In genomic region chr3:142808103-142808917, GRCh38 we compare ENCODE assay signal across 14 cellular contexts.
A peak's percentile ranks its signal among the peaks of the same experiment; 100 is the strongest.
DNase-seq lines count a peak whose midpoint lies in the region; ATAC-seq, FAIRE-seq and TF ChIP-seq lines count a peak whose summit lies in the region.
"Had no signal": no experiment of that assay in that cellular context is flagged by ENCODE, and none has a peak within 500 bp of the region (broad histone marks: within the 10 kb centered on the region; RNA-seq: fewer than 3 reads in every experiment).

No MANE protein-coding gene starts in this region.

- no peak overlapping the region for H4K5ac ChIP-seq in IMR-90 (ENCODE audit: low read depth, low read length)
- H4K5ac ChIP-seq in mesendoderm (ENCODE audit: low read length) = no peak overlapping the region

- TF ChIP-seq CTCF in IMR-90 (conservative IDR thresholded peaks at IDR 0.05; ENCODE audit: low read depth, low read length) = no peak
- TF ChIP-seq CTCF in GM12878 (IDR thresholded peaks at IDR 0.05 in 2 of 3, conservative IDR thresholded peaks at IDR 0.05 in 1 of 3; ENCODE audit: control insufficient read depth in 2 of 3, extremely low read depth in 1 of 3, insufficient read depth in 1 of 3, low read depth in 3 of 3, low read length in 3 of 3) = no peak

- H2AFZ ChIP-seq in IMR-90 (replicated peaks; ENCODE audit: low read length, poor library complexity) (no peak overlapping the region), GM12878 (ENCODE audit: control insufficient read depth, low read depth, low read length) (no peak overlapping the region)

- no peak overlapping the region for H2BK5ac ChIP-seq in IMR-90 (ENCODE audit: low read depth, low read length, poor library complexity, severe bottlenecking)
- no peak overlapping the region for H2BK5ac ChIP-seq in mesendoderm (ENCODE audit: low read length)

- H3K9me1 ChIP-seq in IMR-90 (ENCODE audit: insufficient read depth, low read length) = no peaks in the 10 kb centered on the region; the same call in 1 of the 2 replicates

- DNase-seq in EL = peak; percentile 88
- peak; percentile 72 for DNase-seq in IMR-90
- DNase-seq in GM12878 (ENCODE audit: low read depth, low spot score) = no peak
- peak; percentile 34 for DNase-seq in mesendoderm
- DNase-seq in NCI-H2081 (lab: John Stamatoyannopoulos, UW) = no peak
- no peak for DNase-seq in mesenteric fat pad (ENCODE audit: low spot score)
- DNase-seq in NCI-H774 (lab: John Stamatoyannopoulos, UW) = no peak
- no peak for DNase-seq in NCI-H2196 (lab: John Stamatoyannopoulos, UW; ENCODE audit: unreplicated experiment)
- DNase-seq: activated naive CD4-positive, alpha-beta T cell treated with Interleukin-2 at 50 U/mL for 16 hours; NCI-H510A; stimulated activated CD4-positive, alpha-beta T cell treated with anti-CD3 and anti-CD28 coated beads, Interleukin-2, amount 100 ng/mL, for 24 hours had no signal

- H3K9ac ChIP-seq in IMR-90 (ENCODE audit: low read depth, low read length) (no peak overlapping the region), GM12878 (ENCODE audit: control insufficient read depth, insufficient read depth, low read length) (no peak overlapping the region), mesendoderm (ENCODE audit: low read length) (no peak overlapping the region)

- FAIRE-seq in GM12878 (lab: Jason Lieb, UNC) = no peak
- FAIRE-seq: G401.6 had no signal

- ATAC-seq in IMR-90 (ENCODE audit: low read depth) = peak; percentile 62
- ATAC-seq in GM12878 = peak; percentile 60
- ATAC-seq: gastroesophageal sphincter had no signal

- no peak overlapping the region for H3K56ac ChIP-seq in IMR-90 (ENCODE audit: extremely low read depth, insufficient read depth, low read length)
- no peak overlapping the region for H3K56ac ChIP-seq in mesendoderm (ENCODE audit: low read length)

- H3K36me3 ChIP-seq in IMR-90 (ENCODE audit: control insufficient read depth, insufficient read depth, low read length) = peaks cover 2% of the 10 kb centered on the region; the same call in 1 of the 2 replicates
- H3K36me3 ChIP-seq in GM12878 (ENCODE audit: control insufficient read depth in 2 of 2, insufficient read depth in 2 of 2, low read length in 1 of 2) = no peaks in the 10 kb centered on the region
- H3K36me3 ChIP-seq in mesendoderm (ENCODE audit: control insufficient read depth, insufficient read depth, low read length) = no peaks in the 10 kb centered on the region

- H4K8ac ChIP-seq in IMR-90 (ENCODE audit: low read depth in 2 of 2, low read length in 2 of 2) (no peak overlapping the region), mesendoderm (ENCODE audit: low read depth, low read length) (no peak overlapping the region)

- SMC1A ChIA-PET in GM12878 (lab: Charles Lee; ENCODE audit: uncharacterized antibody, unreplicated experiment) = interaction anchor here (2.9 kb wide), 1 partner anchor 21 kb away, joined by 9 read pairs; no protein-coding TSS in a partner anchor

- 90% methylated on average over 2 of the region's 9 CpGs; no CpG with 5 or more reads in 1 of the 2 experiments for WGBS in IMR-90 (ENCODE audit: extremely low coverage in 2 of 2, insufficient read length in 1 of 2), 2 experiments
- WGBS in GM12878 (ENCODE audit: insufficient coverage, insufficient replicate concordance, low lambda C conversion rate, missing lambda C conversion rate) = 40% methylated on average over 9 of the region's 9 CpGs
- WGBS in mesendoderm (ENCODE audit: extremely low coverage, insufficient coverage, low lambda C conversion rate) = no CpG with 5 or more reads among the region's 9 CpGs

- H3K4me2 ChIP-seq in IMR-90 (ENCODE audit: low read depth, low read length) (no peak overlapping the region), GM12878 (ENCODE audit: control insufficient read depth, insufficient read depth) (no peak overlapping the region), mesendoderm (ENCODE audit: low read length) (no peak overlapping the region)

- H3K4ac ChIP-seq in IMR-90 (ENCODE audit: low read depth, low read length) (no peak overlapping the region), mesendoderm (ENCODE audit: low read depth, low read length) (no peak overlapping the region)

- H3K9me3 ChIP-seq in IMR-90 (ENCODE audit: control insufficient read depth, insufficient read depth, low read length) (no peaks in the 10 kb centered on the region), GM12878 (replicated peaks; ENCODE audit: control insufficient read depth, insufficient read depth, low read length) (no peaks in the 10 kb centered on the region)
- H3K9me3 ChIP-seq: gastroesophageal sphincter, tibial nerve had no signal

- H4K91ac ChIP-seq in IMR-90 (ENCODE audit: insufficient read depth, low read depth, low read length) = no peak overlapping the region

- TF ChIP-seq EP300 in GM12878 (IDR thresholded peaks at IDR 0.05; ENCODE audit: borderline replicate concordance in 1 of 2, control insufficient read depth in 1 of 2, low read depth in 2 of 2, low read length in 2 of 2) = no peak; a peak in 1 of 4 replicates

- BruUV-seq in IMR-90 (replicated peaks; lab: Mats Ljungman, UMichigan) (no TSS peak), GM12878 (replicated peaks; lab: Mats Ljungman, UMichigan) (no TSS peak)

- no peak for TF ChIP-seq POLR2A in IMR-90 (IDR thresholded peaks at IDR 0.05; ENCODE audit: low read depth, low read length)
- TF ChIP-seq POLR2A in GM12878 (IDR thresholded peaks at IDR 0.05; ENCODE audit: low read depth, low read length) = no peak

- H2AK9ac ChIP-seq in IMR-90 (replicated peaks; ENCODE audit: low read depth, low read length, poor library complexity) = no peak overlapping the region

- in situ Hi-C loops in IMR-90 (cut with MboI; ENCODE audit: low sequenced_read_pairs) (no loop called here), GM12878 (cut with MboI) (no loop called here)

- H3K27ac ChIP-seq in IMR-90 (ENCODE audit: insufficient read depth, low read length) = no peak overlapping the region
- no peak overlapping the region for H3K27ac ChIP-seq in GM12878 (ENCODE audit: control insufficient read depth, insufficient read depth)
- H3K27ac ChIP-seq in mesendoderm (ENCODE audit: low read depth, low read length) = no peak overlapping the region
- H3K27ac ChIP-seq: gastroesophageal sphincter, tibial nerve had no signal

- H3K27me3 ChIP-seq in IMR-90 (ENCODE audit: control insufficient read depth, insufficient read depth, low read length) (no peaks in the 10 kb centered on the region), GM12878 (replicated peaks in 1 of 2; ENCODE audit: control insufficient read depth in 2 of 2, insufficient read depth in 2 of 2, low read length in 1 of 2) (no peaks in the 10 kb centered on the region), mesendoderm (ENCODE audit: insufficient read depth, low read length, poor library complexity) (no peaks in the 10 kb centered on the region)
- H3K27me3 ChIP-seq: gastroesophageal sphincter, tibial nerve had no signal

- dilution Hi-C loops in IMR-90 (cut with HindIII; ENCODE audit: low sequenced_read_pairs, unreplicated experiment) = no loop called here

- H2AK5ac ChIP-seq in IMR-90 (ENCODE audit: low read depth, low read length) (no peak overlapping the region), mesendoderm (ENCODE audit: low read length) (no peak overlapping the region)

- H3K18ac ChIP-seq in IMR-90 (ENCODE audit: low read depth, low read length) (no peak overlapping the region), mesendoderm (ENCODE audit: low read length) (no peak overlapping the region)

- H3K4me3 ChIP-seq in IMR-90 (ENCODE audit: insufficient read depth, low read depth, low read length) (no peak overlapping the region), GM12878 (no peak overlapping the region), mesendoderm (ENCODE audit: low read length) (no peak overlapping the region)
- H3K4me3 ChIP-seq: gastroesophageal sphincter, tibial nerve had no signal

- H3K79me1 ChIP-seq in IMR-90 (ENCODE audit: low read depth in 1 of 2, low read length in 2 of 2) = no peaks in the 10 kb centered on the region
- H3K79me1 ChIP-seq in mesendoderm (ENCODE audit: low read length) = no peaks in the 10 kb centered on the region

- CTCF ChIA-PET in IMR-90 (lab: Yijun Ruan, JAX) = interaction anchor here (1.4 kb wide), 1 partner anchor 8 kb away, joined by 3 read pairs; no protein-coding TSS in a partner anchor
- CTCF ChIA-PET in GM12878 (lab: Yijun Ruan, JAX) = interaction anchor here (1.0 to 2.3 kb wide), 2 partner anchors 15 to 21 kb away, joined by 4 to 11 read pairs; no protein-coding TSS in a partner anchor

- no peak overlapping the region for H2BK120ac ChIP-seq in IMR-90 (ENCODE audit: low read depth, low read length)
- no peak overlapping the region for H2BK120ac ChIP-seq in mesendoderm (ENCODE audit: low read depth, low read length)

- POLR2A ChIA-PET in IMR-90 (lab: Charles Lee; ENCODE audit: unreplicated experiment) (no interaction called here), GM12878 (lab: Charles Lee) (no interaction called here)

- H2BK20ac ChIP-seq in IMR-90 (ENCODE audit: low read depth, low read length) = no peak overlapping the region

- H3K23ac ChIP-seq in IMR-90 (ENCODE audit: low read depth, low read length) (peak overlapping the region; percentile 43; the same call in 1 of the 2 replicates), mesendoderm (ENCODE audit: low read length) (no peak overlapping the region)

- intact Hi-C loops in IMR-90 (cut with micrococcal nuclease) (loop anchor here (10.0 kb wide), 1 partner anchor 214 kb away; the partner anchor contains the start of gene PLS1), GM12878 (cut with micrococcal nuclease; ENCODE audit: unreplicated experiment) (no loop called here)

- TF ChIP-seq RAD21 in IMR-90 (IDR thresholded peaks at IDR 0.05; ENCODE audit: low read length) (no peak), GM12878 (IDR thresholded peaks at IDR 0.05; ENCODE audit: insufficient read depth, low read depth, low read length) (no peak)

- H3K79me2 ChIP-seq in GM12878 (ENCODE audit: control insufficient read depth, insufficient read depth, low read length) = no peaks in the 10 kb centered on the region
- no peaks in the 10 kb centered on the region for H3K79me2 ChIP-seq in mesendoderm (ENCODE audit: control insufficient read depth, insufficient read depth, low read length)

- H3K4me1 ChIP-seq in IMR-90 (ENCODE audit: control insufficient read depth, insufficient read depth, low read length) = no peaks in the 10 kb centered on the region
- no peaks in the 10 kb centered on the region for H3K4me1 ChIP-seq in GM12878 (ENCODE audit: control insufficient read depth, insufficient read depth, low read length)
- H3K4me1 ChIP-seq in mesendoderm (ENCODE audit: control insufficient read depth, low read depth, low read length) = no peaks in the 10 kb centered on the region
- H3K4me1 ChIP-seq: gastroesophageal sphincter, tibial nerve had no signal

- H4K20me1 ChIP-seq in IMR-90 (ENCODE audit: insufficient read depth, low read length) (no peaks in the 10 kb centered on the region), GM12878 (ENCODE audit: control insufficient read depth, insufficient read depth) (no peaks in the 10 kb centered on the region; the same call in 1 of the 2 replicates)

- RAD21 ChIA-PET in GM12878 (lab: Charles Lee; ENCODE audit: unreplicated experiment) = no interaction called here

- H3K14ac ChIP-seq in IMR-90 (replicated peaks; ENCODE audit: low read depth, low read length) = no peak overlapping the region

- no peak overlapping the region for H2BK15ac ChIP-seq in IMR-90 (ENCODE audit: low read depth, low read length)
- H2BK15ac ChIP-seq in mesendoderm (replicated peaks; ENCODE audit: low read depth) = no peak overlapping the region

TF ChIP-seq in GM12878, 131 proteins besides CTCF, POLR2A, EP300 and RAD21 (continues in another document):
- TF ChIP-seq IKZF2 (IDR thresholded peaks at IDR 0.05) = peak; percentile 68 to 70; a peak in 3 of 4 replicates

Comparison
In these comparisons a context has a peak if more than half of its experiments do, and no peak if none do; other contexts are left out.
1. DNase-seq: peak in EL (single experiment), IMR-90 (single experiment) and mesendoderm (single experiment); none in GM12878 (single experiment), NCI-H2081 (0 of 2), mesenteric fat pad (single experiment), NCI-H774 (single experiment) and NCI-H2196 (single experiment).